10 cellular contexts compared by ENCODE assay signal in the genomic region with DNA sequence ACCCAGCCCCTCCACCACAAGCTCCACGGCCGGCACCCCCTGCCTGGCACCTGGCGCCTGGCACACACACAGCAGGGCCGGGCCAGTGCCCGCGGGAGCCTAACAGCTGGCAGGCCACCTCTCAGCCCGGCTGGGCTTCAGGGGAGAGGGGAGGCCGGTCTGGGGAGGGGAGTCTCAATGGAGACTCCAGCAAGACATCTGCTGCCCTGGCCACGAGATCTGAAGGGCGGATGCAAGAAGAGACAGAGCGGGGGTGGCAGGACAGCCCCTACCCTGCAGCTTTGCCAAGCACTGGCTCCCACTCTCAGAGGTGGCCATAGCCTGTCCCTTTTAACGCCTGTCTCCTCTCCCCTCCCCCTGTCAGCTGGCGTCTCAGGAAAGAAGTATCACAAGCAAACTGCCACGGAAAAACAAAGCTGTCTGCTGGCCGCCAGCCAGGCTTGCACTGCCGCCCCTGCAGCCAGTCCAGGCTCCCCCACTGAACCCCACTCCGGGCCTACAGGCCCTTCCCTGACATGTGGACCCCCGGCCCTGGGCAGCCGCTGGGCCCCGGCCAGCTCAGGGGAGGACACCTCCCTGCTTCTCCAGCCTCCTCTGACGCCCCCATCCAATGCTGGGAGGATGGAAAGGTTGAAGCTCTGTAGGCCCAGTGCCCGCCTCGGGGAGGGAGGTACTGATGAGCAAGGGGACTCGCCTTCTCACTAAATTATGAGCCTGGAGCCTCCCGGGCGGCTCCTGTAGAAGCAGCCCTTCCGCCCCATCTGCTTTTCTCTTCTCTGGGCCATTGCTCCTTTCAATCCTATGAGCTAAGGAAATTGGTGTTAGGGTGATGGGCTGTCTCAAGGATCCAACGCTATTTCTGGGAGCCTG.
DNase-seq lines count a peak whose midpoint lies in the region; ATAC-seq and TF ChIP-seq lines count a peak whose summit lies in the region.
"Had no signal": no experiment of that assay in that cellular context is flagged by ENCODE, and none has a peak within 500 bp of the region (broad histone marks: within the 10 kb centered on the region; RNA-seq: fewer than 3 reads in every experiment).

No MANE protein-coding gene starts in this region.

- H3K27ac ChIP-seq in ascending aorta (peak overlapping the region; percentile 12 to 56), lower lobe of right lung (peak overlapping the region; percentile 39), tibial artery (peak overlapping the region; percentile 36 to 53)
- H3K27ac ChIP-seq: 22Rv1 had no signal

- peak in 1 of 2 donors; percentile 5 for ATAC-seq in lower lobe of right lung
- no peak for ATAC-seq in GM18517 (IDR thresholded peaks at IDR 0.05; ENCODE audit: unreplicated experiment)
- ATAC-seq: stimulated activated effector memory CD8-positive, alpha-beta T cell treated with anti-CD3 and anti-CD28 coated beads, Interleukin-12 subunit alpha, Interleukin-12 subunit beta, amount 100 ng/mL, for 72 hours had no signal

- intact Hi-C loops in ascending aorta (cut with DNase I): no loop called here
- intact Hi-C loops in lower lobe of right lung (cut with DNase I): no loop called here
- intact Hi-C loops in tibial artery (cut with DNase I; ENCODE audit: low total_unique reads): no loop called here

- H3K27me3 ChIP-seq in ascending aorta: no peaks in the 10 kb centered on the region
- H3K27me3 ChIP-seq in lower lobe of right lung (ENCODE audit: low read depth): no peaks in the 10 kb centered on the region
- H3K27me3 ChIP-seq in tibial artery: no peaks in the 10 kb centered on the region

- H3K4me1 ChIP-seq in ascending aorta: peaks cover 12 to 14% of the 10 kb centered on the region in 2 donors
- peaks cover 24% of the 10 kb centered on the region for H3K4me1 ChIP-seq in lower lobe of right lung
- H3K4me1 ChIP-seq in tibial artery: peaks cover 0 to 34% (median 19%) of the 10 kb centered on the region in 4 donors

- H3K4me3 ChIP-seq in ascending aorta: peak overlapping the region in 1 of 2 donors; percentile 27
- no peak overlapping the region for H3K4me3 ChIP-seq in lower lobe of right lung
- no peak overlapping the region for H3K4me3 ChIP-seq in tibial artery

- DNase-seq in DMS153 treated with DMSO at 0.1 percent for 48 hours (lab: John Stamatoyannopoulos, UW; ENCODE audit: unreplicated experiment): peak; percentile 39
- DNase-seq in DMS153 (lab: John Stamatoyannopoulos, UW): no peak
- no peak for DNase-seq in ascending aorta (ENCODE audit: low spot score in 2 of 2)
- DNase-seq in lower lobe of right lung: no peak
- DNase-seq in tibial artery: peak in 1 of 2 donors; percentile 74
- no peak for DNase-seq in stimulated activated CD4-positive, alpha-beta T cell treated with anti-CD3 and anti-CD28 coated beads, Interleukin-4, amount 100 ng/mL, for 4 hours
- DNase-seq in dedifferentiated amniotic fluid mesenchymal stem cell (ENCODE audit: extremely low spot score): no peak

- no peak for TF ChIP-seq CTCF in ascending aorta (IDR thresholded peaks at IDR 0.05)
- no peak for TF ChIP-seq CTCF in lower lobe of right lung (IDR thresholded peaks at IDR 0.05)
- no peak for TF ChIP-seq CTCF in tibial artery (IDR thresholded peaks at IDR 0.05)

- no peaks in the 10 kb centered on the region for H3K9me3 ChIP-seq in ascending aorta
- H3K9me3 ChIP-seq in lower lobe of right lung: no peaks in the 10 kb centered on the region
- no peaks in the 10 kb centered on the region for H3K9me3 ChIP-seq in tibial artery

- H3K36me3 ChIP-seq in ascending aorta: no peaks in the 10 kb centered on the region
- no peaks in the 10 kb centered on the region for H3K36me3 ChIP-seq in lower lobe of right lung
- no peaks in the 10 kb centered on the region for H3K36me3 ChIP-seq in tibial artery
